ENCODE assay signal across 25 cellular contexts in genomic region chr5:137646761-137647160, GRCh38.
A peak's percentile ranks its signal among the peaks of the same experiment; 100 is the strongest.
DNase-seq lines count a peak whose midpoint lies in the region; ATAC-seq, FAIRE-seq and TF ChIP-seq lines count a peak whose summit lies in the region.
"Had no signal": no experiment of that assay in that cellular context is flagged by ENCODE, and none has a peak within 500 bp of the region (broad histone marks: within the 10 kb centered on the region; RNA-seq: fewer than 3 reads in every experiment).

No MANE protein-coding gene starts in this region.

- peak; percentile 77 for FAIRE-seq in islet of Langerhans (lab: Jason Lieb, UNC)
- FAIRE-seq: A549, GM12891, GM18507, H54 had no signal

- H3K4me1 ChIP-seq in H9 (ENCODE audit: insufficient read depth, low read length) (no peaks in the 10 kb centered on the region), psoas muscle (no peaks in the 10 kb centered on the region)
- H3K4me1 ChIP-seq: A549; BLaER1 treated with 17β-estradiol and CSF1 and Interleukin-3, amounts not matched to agents 10 nM and 100 nM had no signal

- no peaks in the 10 kb centered on the region for H4K20me1 ChIP-seq in H9 (ENCODE audit: control insufficient read depth, insufficient read depth, insufficient read length)
- H4K20me1 ChIP-seq: BLaER1 treated with 17β-estradiol and CSF1 and Interleukin-3, amounts not matched to agents 10 nM and 100 nM had no signal

- no peaks in the 10 kb centered on the region for H3K27me3 ChIP-seq in H9 (ENCODE audit: insufficient read depth, low read length)
- no peaks in the 10 kb centered on the region for H3K27me3 ChIP-seq in psoas muscle (ENCODE audit: insufficient read depth in 3 of 3, low read length in 2 of 3)
- H3K27me3 ChIP-seq: BE2C; BLaER1 treated with 17β-estradiol and CSF1 and Interleukin-3, amounts not matched to agents 10 nM and 100 nM had no signal

- no peak overlapping the region for H3K23ac ChIP-seq in H9 (ENCODE audit: insufficient read length, low read depth, low read length)

- H2BK120ac ChIP-seq in H9 (ENCODE audit: low read depth, low read length, poor library complexity, severe bottlenecking), result no peak overlapping the region

- no peak overlapping the region for H4K8ac ChIP-seq in H9 (replicated peaks; ENCODE audit: insufficient read length, low read depth, low read length)

- H3K56ac ChIP-seq in H9 (ENCODE audit: insufficient read length, low read depth, low read length), result no peak overlapping the region

- no peak overlapping the region for H3K18ac ChIP-seq in H9 (ENCODE audit: insufficient read length, low read depth, low read length)

- H3T11ph ChIP-seq in H9 (ENCODE audit: low read length), result no peak overlapping the region

- no peak overlapping the region for H3K27ac ChIP-seq in H9 (ENCODE audit: insufficient read length, low read depth, low read length)
- H3K27ac ChIP-seq in cingulate gyrus (ENCODE audit: low read depth, low read length), result peak overlapping the region; percentile 33
- no peak overlapping the region for H3K27ac ChIP-seq in psoas muscle
- H3K27ac ChIP-seq: A549; BLaER1 treated with 17β-estradiol and CSF1 and Interleukin-3, amounts not matched to agents 10 nM and 100 nM had no signal

- no peak overlapping the region for H2BK12ac ChIP-seq in H9 (ENCODE audit: insufficient read length, low read depth, low read length)

- no peak overlapping the region for H2BK15ac ChIP-seq in H9 (ENCODE audit: low read depth, low read length)

- H3K79me2 ChIP-seq in H9 (ENCODE audit: insufficient read depth, low read length), result no peaks in the 10 kb centered on the region

- H3K14ac ChIP-seq in H9 (ENCODE audit: insufficient read depth, low read length), result no peak overlapping the region

- peaks cover 4 to 21% (median 6%) of the 10 kb centered on the region in 3 experiments; a peak in 5 of 7 replicates for H3K36me3 Mint-ChIP-seq in H9 (ENCODE audit: insufficient read depth in 1 of 3, low read depth in 3 of 3)
- H3K36me3 Mint-ChIP-seq: CD14-positive monocyte had no signal

- no peak overlapping the region for H3K4me3 Mint-ChIP-seq in H9
- H3K4me3 Mint-ChIP-seq: CD14-positive monocyte; CD4-positive, alpha-beta T cell; CD8-positive, alpha-beta memory T cell had no signal

- no peak for TF ChIP-seq CTCF in H9 (conservative IDR thresholded peaks at IDR 0.05)
- no peak for TF ChIP-seq CTCF in psoas muscle (IDR thresholded peaks at IDR 0.05)

- ATAC-seq in Right ventricle myocardium superior (ENCODE audit: poor library complexity) (peak; percentile 26), Right ventricle myocardium inferior (no peak), psoas muscle (no peak)
- ATAC-seq: A549 had no signal

- H3K9me3 Mint-ChIP-seq in H9, result peaks cover 3 to 8% of the 10 kb centered on the region in 2 experiments; a peak in 2 of 5 replicates
- H3K9me3 Mint-ChIP-seq: CD4-positive, alpha-beta T cell had no signal

- H3K4me3 ChIP-seq in psoas muscle, result no peak overlapping the region
- H3K4me3 ChIP-seq: A549; BLaER1 treated with 17β-estradiol and CSF1 and Interleukin-3, amounts not matched to agents 10 nM and 100 nM had no signal

- H2AK5ac ChIP-seq in H9 (ENCODE audit: insufficient read length, low read length), result no peak overlapping the region

- no peak for DNase-seq in Right ventricle myocardium superior
- no peak for DNase-seq in Right ventricle myocardium inferior (ENCODE audit: missing footprints)
- DNase-seq in H9, result no peak
- no peak for DNase-seq in medulla oblongata (ENCODE audit: extremely low spot score)
- DNase-seq in psoas muscle, result no peak
- DNase-seq: 8988T; ACHN; BE2C; Calu3; CD4-positive, alpha-beta T cell; CD8-positive, alpha-beta memory T cell; COR-L47; DMS53; DMS79 treated with DMSO at 0.1 percent for 48 hours; GF-D8; GOT3; HCEC 1CT had no signal

- no peak overlapping the region for H3K27ac Mint-ChIP-seq in H9
- H3K27ac Mint-ChIP-seq: CD4-positive, alpha-beta T cell; CD8-positive, alpha-beta memory T cell had no signal

- no CpG with 5 or more reads among the region's 2 CpGs for WGBS in H9 (ENCODE audit: extremely low coverage, insufficient read length, low lambda C conversion rate)
- whole genome bisulfite sequencing in psoas muscle, 3 donors, result 75 to 81% (median 81%) methylated on average over 2 of the region's 2 CpGs

- no peak overlapping the region for H2BK20ac ChIP-seq in H9 (ENCODE audit: low read depth, low read length, poor library complexity, severe bottlenecking)

- H3K4me2 ChIP-seq in H9 (ENCODE audit: insufficient read depth, insufficient read length, low read length), result no peak overlapping the region
- H3K4me2 ChIP-seq: A549; BLaER1 treated with 17β-estradiol and CSF1 and Interleukin-3, amounts not matched to agents 10 nM and 100 nM had no signal

- H3K4ac ChIP-seq in H9 (ENCODE audit: low read depth, low read length), result no peak overlapping the region

- no peak overlapping the region for H4K91ac ChIP-seq in H9 (ENCODE audit: insufficient read length, low read depth, low read length)

- H2AFZ ChIP-seq in H9 (ENCODE audit: low read length), result no peak overlapping the region

- intact Hi-C loops in Right ventricle myocardium superior (cut with DNase I) (no loop called here), Right ventricle myocardium inferior (cut with DNase I) (no loop called here), psoas muscle (cut with DNase I) (no loop called here)

- H4K5ac ChIP-seq in H9 (ENCODE audit: insufficient read length, low read depth, low read length), result no peak overlapping the region

- H2BK5ac ChIP-seq in H9 (ENCODE audit: insufficient read length, low read length), result no peak overlapping the region

- no peaks in the 10 kb centered on the region for H3K23me2 ChIP-seq in H9 (ENCODE audit: insufficient read length, low read depth, low read length, poor library complexity, severe bottlenecking)

- peak overlapping the region; percentile 8 for H3K9ac ChIP-seq in H9 (ENCODE audit: extremely low read depth, insufficient read length, low read length)
- H3K9ac ChIP-seq: BLaER1 treated with 17β-estradiol and CSF1 and Interleukin-3, amounts not matched to agents 10 nM and 100 nM had no signal

- H3K79me1 ChIP-seq in H9 (ENCODE audit: insufficient read depth, low read depth, low read length, poor library complexity, severe bottlenecking), result no peaks in the 10 kb centered on the region

- H3K9me3 ChIP-seq in H9 (ENCODE audit: control insufficient read depth, low read depth, low read length) (no peaks in the 10 kb centered on the region), psoas muscle (peaks cover 9% of the 10 kb centered on the region)
- H3K9me3 ChIP-seq: BE2C had no signal

- H3K27me3 Mint-ChIP-seq in H9 (ENCODE audit: low read depth), result no peaks in the 10 kb centered on the region
- H3K27me3 Mint-ChIP-seq: CD4-positive, alpha-beta T cell; CD8-positive, alpha-beta memory T cell had no signal

- H3K4me1 Mint-ChIP-seq in H9, result no peaks in the 10 kb centered on the region
- H3K4me1 Mint-ChIP-seq: CD14-positive monocyte; CD8-positive, alpha-beta memory T cell had no signal

- no peaks in the 10 kb centered on the region for H3K36me3 ChIP-seq in psoas muscle (ENCODE audit: insufficient read depth in 1 of 2, low read depth in 1 of 2)
- H3K36me3 ChIP-seq: BE2C had no signal
